ENCODE assay signal across 1 cellular context in the genomic region with DNA sequence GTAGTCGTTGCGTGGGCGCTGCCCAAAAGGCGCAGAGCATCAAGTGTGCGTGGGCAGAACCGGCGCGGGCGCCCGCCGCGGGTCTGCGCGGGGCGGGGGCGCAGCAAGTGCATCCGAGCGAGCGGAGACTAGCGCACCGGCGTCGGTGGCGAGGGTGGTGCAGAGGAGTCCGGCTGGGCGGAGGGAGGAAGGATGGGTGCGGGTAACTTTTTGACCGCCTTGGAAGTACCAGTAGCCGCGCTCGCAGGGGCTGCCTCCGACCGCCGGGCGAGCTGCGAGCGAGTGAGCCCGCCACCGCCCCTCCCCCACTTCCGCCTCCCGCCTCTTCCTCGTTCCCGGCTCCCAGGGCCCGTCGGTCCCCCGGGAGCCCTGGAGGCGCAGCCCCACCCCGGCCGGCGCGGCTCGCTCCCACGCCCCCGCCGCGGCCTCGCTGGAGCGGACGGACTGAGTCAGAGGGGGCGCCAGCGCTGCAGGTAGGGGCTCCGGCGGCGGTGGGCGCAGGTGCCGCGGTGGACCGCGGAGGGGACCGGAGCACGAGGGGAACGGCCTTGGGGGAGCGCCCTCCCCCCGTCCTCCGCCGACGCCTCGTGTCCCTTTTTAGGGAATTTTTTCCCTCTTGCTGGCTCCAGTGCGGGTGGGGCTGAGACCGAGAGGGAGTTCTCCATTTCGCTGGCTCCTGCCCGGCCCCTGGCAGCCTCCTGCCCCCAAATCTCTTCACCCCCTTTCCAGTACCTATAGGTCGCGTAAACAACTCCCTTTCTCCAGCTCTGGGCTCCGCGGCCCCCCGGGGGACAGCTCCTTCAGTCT.
TF ChIP-seq lines count a peak whose summit lies in the region.

No MANE protein-coding gene starts in this region.

TF ChIP-seq in K562, 482 proteins besides CTCF, POLR2A, EP300 and RAD21 (continued from another document and continues in another):
- TF ChIP-seq, protein P1, sequence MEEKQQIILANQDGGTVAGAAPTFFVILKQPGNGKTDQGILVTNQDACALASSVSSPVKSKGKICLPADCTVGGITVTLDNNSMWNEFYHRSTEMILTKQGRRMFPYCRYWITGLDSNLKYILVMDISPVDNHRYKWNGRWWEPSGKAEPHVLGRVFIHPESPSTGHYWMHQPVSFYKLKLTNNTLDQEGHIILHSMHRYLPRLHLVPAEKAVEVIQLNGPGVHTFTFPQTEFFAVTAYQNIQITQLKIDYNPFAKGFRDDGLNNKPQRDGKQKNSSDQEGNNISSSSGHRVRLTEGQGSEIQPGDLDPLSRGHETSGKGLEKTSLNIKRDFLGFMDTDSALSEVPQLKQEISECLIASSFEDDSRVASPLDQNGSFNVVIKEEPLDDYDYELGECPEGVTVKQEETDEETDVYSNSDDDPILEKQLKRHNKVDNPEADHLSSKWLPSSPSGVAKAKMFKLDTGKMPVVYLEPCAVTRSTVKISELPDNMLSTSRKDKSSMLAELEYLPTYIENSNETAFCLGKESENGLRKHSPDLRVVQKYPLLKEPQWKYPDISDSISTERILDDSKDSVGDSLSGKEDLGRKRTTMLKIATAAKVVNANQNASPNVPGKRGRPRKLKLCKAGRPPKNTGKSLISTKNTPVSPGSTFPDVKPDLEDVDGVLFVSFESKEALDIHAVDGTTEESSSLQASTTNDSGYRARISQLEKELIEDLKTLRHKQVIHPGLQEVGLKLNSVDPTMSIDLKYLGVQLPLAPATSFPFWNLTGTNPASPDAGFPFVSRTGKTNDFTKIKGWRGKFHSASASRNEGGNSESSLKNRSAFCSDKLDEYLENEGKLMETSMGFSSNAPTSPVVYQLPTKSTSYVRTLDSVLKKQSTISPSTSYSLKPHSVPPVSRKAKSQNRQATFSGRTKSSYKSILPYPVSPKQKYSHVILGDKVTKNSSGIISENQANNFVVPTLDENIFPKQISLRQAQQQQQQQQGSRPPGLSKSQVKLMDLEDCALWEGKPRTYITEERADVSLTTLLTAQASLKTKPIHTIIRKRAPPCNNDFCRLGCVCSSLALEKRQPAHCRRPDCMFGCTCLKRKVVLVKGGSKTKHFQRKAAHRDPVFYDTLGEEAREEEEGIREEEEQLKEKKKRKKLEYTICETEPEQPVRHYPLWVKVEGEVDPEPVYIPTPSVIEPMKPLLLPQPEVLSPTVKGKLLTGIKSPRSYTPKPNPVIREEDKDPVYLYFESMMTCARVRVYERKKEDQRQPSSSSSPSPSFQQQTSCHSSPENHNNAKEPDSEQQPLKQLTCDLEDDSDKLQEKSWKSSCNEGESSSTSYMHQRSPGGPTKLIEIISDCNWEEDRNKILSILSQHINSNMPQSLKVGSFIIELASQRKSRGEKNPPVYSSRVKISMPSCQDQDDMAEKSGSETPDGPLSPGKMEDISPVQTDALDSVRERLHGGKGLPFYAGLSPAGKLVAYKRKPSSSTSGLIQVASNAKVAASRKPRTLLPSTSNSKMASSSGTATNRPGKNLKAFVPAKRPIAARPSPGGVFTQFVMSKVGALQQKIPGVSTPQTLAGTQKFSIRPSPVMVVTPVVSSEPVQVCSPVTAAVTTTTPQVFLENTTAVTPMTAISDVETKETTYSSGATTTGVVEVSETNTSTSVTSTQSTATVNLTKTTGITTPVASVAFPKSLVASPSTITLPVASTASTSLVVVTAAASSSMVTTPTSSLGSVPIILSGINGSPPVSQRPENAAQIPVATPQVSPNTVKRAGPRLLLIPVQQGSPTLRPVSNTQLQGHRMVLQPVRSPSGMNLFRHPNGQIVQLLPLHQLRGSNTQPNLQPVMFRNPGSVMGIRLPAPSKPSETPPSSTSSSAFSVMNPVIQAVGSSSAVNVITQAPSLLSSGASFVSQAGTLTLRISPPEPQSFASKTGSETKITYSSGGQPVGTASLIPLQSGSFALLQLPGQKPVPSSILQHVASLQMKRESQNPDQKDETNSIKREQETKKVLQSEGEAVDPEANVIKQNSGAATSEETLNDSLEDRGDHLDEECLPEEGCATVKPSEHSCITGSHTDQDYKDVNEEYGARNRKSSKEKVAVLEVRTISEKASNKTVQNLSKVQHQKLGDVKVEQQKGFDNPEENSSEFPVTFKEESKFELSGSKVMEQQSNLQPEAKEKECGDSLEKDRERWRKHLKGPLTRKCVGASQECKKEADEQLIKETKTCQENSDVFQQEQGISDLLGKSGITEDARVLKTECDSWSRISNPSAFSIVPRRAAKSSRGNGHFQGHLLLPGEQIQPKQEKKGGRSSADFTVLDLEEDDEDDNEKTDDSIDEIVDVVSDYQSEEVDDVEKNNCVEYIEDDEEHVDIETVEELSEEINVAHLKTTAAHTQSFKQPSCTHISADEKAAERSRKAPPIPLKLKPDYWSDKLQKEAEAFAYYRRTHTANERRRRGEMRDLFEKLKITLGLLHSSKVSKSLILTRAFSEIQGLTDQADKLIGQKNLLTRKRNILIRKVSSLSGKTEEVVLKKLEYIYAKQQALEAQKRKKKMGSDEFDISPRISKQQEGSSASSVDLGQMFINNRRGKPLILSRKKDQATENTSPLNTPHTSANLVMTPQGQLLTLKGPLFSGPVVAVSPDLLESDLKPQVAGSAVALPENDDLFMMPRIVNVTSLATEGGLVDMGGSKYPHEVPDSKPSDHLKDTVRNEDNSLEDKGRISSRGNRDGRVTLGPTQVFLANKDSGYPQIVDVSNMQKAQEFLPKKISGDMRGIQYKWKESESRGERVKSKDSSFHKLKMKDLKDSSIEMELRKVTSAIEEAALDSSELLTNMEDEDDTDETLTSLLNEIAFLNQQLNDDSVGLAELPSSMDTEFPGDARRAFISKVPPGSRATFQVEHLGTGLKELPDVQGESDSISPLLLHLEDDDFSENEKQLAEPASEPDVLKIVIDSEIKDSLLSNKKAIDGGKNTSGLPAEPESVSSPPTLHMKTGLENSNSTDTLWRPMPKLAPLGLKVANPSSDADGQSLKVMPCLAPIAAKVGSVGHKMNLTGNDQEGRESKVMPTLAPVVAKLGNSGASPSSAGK (IDR thresholded peaks at IDR 0.05): no peak
- TF ChIP-seq SMAD3 (CRISPR knock-in tag; conservative IDR thresholded peaks at IDR 0.05) (no peak), NFRKB (IDR thresholded peaks at IDR 0.05; ENCODE audit: low read depth) (no peak), SAFB (IDR thresholded peaks at IDR 0.05; ENCODE audit: borderline replicate concordance, low read depth, low read length) (0 out of 2 replicates have a peak, but pooled peaks have one; percentile 32), ZNF133 (CRISPR knock-in tag; IDR thresholded peaks at IDR 0.05) (no peak), HNRNPL (IDR thresholded peaks at IDR 0.05; ENCODE audit: low read depth, low read length) (peak; percentile 66; the same call in 1 of the 2 replicates), ESRRB (CRISPR knock-in tag; IDR thresholded peaks at IDR 0.05; ENCODE audit: borderline replicate concordance) (no peak), RFX7 (CRISPR knock-in tag; IDR thresholded peaks at IDR 0.05) (no peak)
- TF ChIP-seq, protein P2, sequence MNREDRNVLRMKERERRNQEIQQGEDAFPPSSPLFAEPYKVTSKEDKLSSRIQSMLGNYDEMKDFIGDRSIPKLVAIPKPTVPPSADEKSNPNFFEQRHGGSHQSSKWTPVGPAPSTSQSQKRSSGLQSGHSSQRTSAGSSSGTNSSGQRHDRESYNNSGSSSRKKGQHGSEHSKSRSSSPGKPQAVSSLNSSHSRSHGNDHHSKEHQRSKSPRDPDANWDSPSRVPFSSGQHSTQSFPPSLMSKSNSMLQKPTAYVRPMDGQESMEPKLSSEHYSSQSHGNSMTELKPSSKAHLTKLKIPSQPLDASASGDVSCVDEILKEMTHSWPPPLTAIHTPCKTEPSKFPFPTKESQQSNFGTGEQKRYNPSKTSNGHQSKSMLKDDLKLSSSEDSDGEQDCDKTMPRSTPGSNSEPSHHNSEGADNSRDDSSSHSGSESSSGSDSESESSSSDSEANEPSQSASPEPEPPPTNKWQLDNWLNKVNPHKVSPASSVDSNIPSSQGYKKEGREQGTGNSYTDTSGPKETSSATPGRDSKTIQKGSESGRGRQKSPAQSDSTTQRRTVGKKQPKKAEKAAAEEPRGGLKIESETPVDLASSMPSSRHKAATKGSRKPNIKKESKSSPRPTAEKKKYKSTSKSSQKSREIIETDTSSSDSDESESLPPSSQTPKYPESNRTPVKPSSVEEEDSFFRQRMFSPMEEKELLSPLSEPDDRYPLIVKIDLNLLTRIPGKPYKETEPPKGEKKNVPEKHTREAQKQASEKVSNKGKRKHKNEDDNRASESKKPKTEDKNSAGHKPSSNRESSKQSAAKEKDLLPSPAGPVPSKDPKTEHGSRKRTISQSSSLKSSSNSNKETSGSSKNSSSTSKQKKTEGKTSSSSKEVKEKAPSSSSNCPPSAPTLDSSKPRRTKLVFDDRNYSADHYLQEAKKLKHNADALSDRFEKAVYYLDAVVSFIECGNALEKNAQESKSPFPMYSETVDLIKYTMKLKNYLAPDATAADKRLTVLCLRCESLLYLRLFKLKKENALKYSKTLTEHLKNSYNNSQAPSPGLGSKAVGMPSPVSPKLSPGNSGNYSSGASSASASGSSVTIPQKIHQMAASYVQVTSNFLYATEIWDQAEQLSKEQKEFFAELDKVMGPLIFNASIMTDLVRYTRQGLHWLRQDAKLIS (CRISPR knock-in tag; IDR thresholded peaks at IDR 0.05): peak; percentile 33; the same call in 1 of the 2 replicates
- TF ChIP-seq, protein P3, sequence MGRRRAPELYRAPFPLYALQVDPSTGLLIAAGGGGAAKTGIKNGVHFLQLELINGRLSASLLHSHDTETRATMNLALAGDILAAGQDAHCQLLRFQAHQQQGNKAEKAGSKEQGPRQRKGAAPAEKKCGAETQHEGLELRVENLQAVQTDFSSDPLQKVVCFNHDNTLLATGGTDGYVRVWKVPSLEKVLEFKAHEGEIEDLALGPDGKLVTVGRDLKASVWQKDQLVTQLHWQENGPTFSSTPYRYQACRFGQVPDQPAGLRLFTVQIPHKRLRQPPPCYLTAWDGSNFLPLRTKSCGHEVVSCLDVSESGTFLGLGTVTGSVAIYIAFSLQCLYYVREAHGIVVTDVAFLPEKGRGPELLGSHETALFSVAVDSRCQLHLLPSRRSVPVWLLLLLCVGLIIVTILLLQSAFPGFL (CRISPR knock-in tag; IDR thresholded peaks at IDR 0.05): no peak
- TF ChIP-seq, protein P4, sequence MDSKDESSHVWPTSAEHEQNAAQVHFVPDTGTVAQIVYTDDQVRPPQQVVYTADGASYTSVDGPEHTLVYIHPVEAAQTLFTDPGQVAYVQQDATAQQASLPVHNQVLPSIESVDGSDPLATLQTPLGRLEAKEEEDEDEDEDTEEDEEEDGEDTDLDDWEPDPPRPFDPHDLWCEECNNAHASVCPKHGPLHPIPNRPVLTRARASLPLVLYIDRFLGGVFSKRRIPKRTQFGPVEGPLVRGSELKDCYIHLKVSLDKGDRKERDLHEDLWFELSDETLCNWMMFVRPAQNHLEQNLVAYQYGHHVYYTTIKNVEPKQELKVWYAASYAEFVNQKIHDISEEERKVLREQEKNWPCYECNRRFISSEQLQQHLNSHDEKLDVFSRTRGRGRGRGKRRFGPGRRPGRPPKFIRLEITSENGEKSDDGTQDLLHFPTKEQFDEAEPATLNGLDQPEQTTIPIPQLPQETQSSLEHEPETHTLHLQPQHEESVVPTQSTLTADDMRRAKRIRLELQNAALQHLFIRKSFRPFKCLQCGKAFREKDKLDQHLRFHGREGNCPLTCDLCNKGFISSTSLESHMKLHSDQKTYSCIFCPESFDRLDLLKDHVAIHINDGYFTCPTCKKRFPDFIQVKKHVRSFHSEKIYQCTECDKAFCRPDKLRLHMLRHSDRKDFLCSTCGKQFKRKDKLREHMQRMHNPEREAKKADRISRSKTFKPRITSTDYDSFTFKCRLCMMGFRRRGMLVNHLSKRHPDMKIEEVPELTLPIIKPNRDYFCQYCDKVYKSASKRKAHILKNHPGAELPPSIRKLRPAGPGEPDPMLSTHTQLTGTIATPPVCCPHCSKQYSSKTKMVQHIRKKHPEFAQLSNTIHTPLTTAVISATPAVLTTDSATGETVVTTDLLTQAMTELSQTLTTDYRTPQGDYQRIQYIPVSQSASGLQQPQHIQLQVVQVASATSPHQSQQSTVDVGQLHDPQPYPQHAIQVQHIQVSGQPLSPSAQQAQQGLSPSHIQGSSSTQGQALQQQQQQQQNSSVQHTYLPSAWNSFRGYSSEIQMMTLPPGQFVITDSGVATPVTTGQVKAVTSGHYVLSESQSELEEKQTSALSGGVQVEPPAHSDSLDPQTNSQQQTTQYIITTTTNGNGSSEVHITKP (IDR thresholded peaks at IDR 0.05; ENCODE audit: partially characterized antibody): no peak
- TF ChIP-seq, protein P5, sequence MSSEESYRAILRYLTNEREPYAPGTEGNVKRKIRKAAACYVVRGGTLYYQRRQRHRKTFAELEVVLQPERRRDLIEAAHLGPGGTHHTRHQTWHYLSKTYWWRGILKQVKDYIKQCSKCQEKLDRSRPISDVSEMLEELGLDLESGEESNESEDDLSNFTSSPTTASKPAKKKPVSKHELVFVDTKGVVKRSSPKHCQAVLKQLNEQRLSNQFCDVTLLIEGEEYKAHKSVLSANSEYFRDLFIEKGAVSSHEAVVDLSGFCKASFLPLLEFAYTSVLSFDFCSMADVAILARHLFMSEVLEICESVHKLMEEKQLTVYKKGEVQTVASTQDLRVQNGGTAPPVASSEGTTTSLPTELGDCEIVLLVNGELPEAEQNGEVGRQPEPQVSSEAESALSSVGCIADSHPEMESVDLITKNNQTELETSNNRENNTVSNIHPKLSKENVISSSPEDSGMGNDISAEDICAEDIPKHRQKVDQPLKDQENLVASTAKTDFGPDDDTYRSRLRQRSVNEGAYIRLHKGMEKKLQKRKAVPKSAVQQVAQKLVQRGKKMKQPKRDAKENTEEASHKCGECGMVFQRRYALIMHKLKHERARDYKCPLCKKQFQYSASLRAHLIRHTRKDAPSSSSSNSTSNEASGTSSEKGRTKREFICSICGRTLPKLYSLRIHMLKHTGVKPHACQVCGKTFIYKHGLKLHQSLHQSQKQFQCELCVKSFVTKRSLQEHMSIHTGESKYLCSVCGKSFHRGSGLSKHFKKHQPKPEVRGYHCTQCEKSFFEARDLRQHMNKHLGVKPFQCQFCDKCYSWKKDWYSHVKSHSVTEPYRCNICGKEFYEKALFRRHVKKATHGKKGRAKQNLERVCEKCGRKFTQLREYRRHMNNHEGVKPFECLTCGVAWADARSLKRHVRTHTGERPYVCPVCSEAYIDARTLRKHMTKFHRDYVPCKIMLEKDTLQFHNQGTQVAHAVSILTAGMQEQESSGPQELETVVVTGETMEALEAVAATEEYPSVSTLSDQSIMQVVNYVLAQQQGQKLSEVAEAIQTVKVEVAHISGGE (CRISPR knock-in tag; IDR thresholded peaks at IDR 0.05): peak; percentile 24 to 92 (median 67); a peak in 4 of 6 replicates
- TF ChIP-seq, protein P6, sequence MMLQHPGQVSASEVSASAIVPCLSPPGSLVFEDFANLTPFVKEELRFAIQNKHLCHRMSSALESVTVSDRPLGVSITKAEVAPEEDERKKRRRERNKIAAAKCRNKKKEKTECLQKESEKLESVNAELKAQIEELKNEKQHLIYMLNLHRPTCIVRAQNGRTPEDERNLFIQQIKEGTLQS (IDR thresholded peaks at IDR 0.05): no peak
- TF ChIP-seq, protein P6 (CRISPR knock-in tag; conservative IDR thresholded peaks at IDR 0.05): no peak
